In the genomic region with DNA sequence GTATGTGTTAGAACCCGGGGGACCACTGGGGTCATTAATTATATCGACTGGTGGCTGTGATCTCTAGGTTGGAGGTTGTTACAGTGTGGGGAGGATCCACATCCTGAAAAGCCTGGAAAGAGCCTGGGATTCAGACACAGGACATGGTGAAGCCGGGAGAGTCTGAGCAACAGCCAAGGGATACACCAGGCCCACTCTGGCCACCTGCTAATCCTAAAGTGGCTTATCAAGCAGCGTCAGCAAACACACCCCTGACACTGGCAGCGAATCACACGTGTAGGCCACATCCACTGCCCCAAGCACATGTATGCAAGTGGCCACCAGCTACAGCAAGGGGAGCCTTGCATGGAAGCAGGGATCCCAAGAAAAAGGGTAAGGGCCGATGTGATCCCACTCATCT, we compare ENCODE assay signal across 18 cellular contexts. TPM values are rescaled to one million over a fixed set of nuclear protein-coding genes. Genes with fewer than 3 reads are reported as not detected.
DNase-seq lines count a peak whose midpoint lies in the region; ATAC-seq, FAIRE-seq and TF ChIP-seq lines count a peak whose summit lies in the region.
"Had no signal": no experiment of that assay in that cellular context is flagged by ENCODE, and none has a peak within 500 bp of the region (broad histone marks: within the 10 kb centered on the region; RNA-seq: fewer than 3 reads in every experiment).

No MANE protein-coding gene starts in this region.

- no peak for TF ChIP-seq CTCF in K562 (IDR thresholded peaks at IDR 0.05 in 2 of 3, conservative IDR thresholded peaks at IDR 0.05 in 1 of 3; ENCODE audit: insufficient read depth in 2 of 3, low read depth in 1 of 3, low read length in 3 of 3)

- H3K4me3 Mint-ChIP-seq in immature natural killer cell = peak overlapping the region; percentile 60 to 86 (median 70)
- no peak overlapping the region for H3K4me3 Mint-ChIP-seq in stimulated activated naive B cell treated with anti-CD40 and anti-IgM and Interleukin-4, amounts not matched to agents 10 μg/mL and 1 μg/mL and 100 μg/mL, for 72 hours
- H3K4me3 Mint-ChIP-seq: activated naive CD8-positive, alpha-beta T cell; IgD-negative memory B cell had no signal

- no peak overlapping the region for H3K4me2 ChIP-seq in K562 (ENCODE audit: insufficient read depth, low read length)

- no peaks in the 10 kb centered on the region for H3K9me3 Mint-ChIP-seq in immature natural killer cell
- H3K9me3 Mint-ChIP-seq in stimulated activated naive B cell treated with anti-CD40 and anti-IgM and Interleukin-4, amounts not matched to agents 10 μg/mL and 1 μg/mL and 100 μg/mL, for 72 hours = peaks cover 3 to 6% of the 10 kb centered on the region in 2 donors

- peak overlapping the region; percentile 78 to 97 (median 90) for H3K27ac Mint-ChIP-seq in immature natural killer cell
- H3K27ac Mint-ChIP-seq in stimulated activated naive B cell treated with anti-CD40 and anti-IgM and Interleukin-4, amounts not matched to agents 10 μg/mL and 1 μg/mL and 100 μg/mL, for 72 hours = peak overlapping the region; percentile 31
- H3K27ac Mint-ChIP-seq: activated naive CD8-positive, alpha-beta T cell had no signal

- no peak for TF ChIP-seq POLR2A in K562 (conservative IDR thresholded peaks at IDR 0.05)

- H3K9ac ChIP-seq in K562 (ENCODE audit: insufficient read depth in 1 of 2, low read depth in 2 of 2, low read length in 2 of 2) = 0 out of 4 replicates have a peak overlapping the region, but pooled peaks of 1 of the 2 experiments have one; percentile 0

- DNase-seq in NCI-H510A (lab: John Stamatoyannopoulos, UW) = peak; percentile 19
- no peak for DNase-seq in K562 (ENCODE audit: extremely low read depth in 1 of 4, low spot score in 3 of 4)
- DNase-seq in immature natural killer cell = no peak
- DNase-seq in stimulated activated naive B cell treated with anti-CD40 and anti-IgM and Interleukin-4, amounts not matched to agents 10 μg/mL and 1 μg/mL and 100 μg/mL, for 72 hours = no peak
- DNase-seq in NCI-H526 treated with DMSO at 0.1 percent for 48 hours (lab: John Stamatoyannopoulos, UW) = no peak
- no peak for DNase-seq in NCI-H2107 (lab: John Stamatoyannopoulos, UW)
- DNase-seq: AML-193; naive B cell; OCI-M1; retina; stimulated activated CD4-positive, alpha-beta T cell treated with anti-CD3 and anti-CD28 coated beads, Interleukin-4, amount 100 ng/mL, for 24 hours had no signal

- ATAC-seq in K562 (peak; percentile 45; the same call in 1 of the 3 replicates), HG02571 (IDR thresholded peaks at IDR 0.05; ENCODE audit: unreplicated experiment) (no peak), GM18870 (IDR thresholded peaks at IDR 0.05; ENCODE audit: unreplicated experiment) (no peak)
- ATAC-seq in stimulated activated naive B cell treated with anti-CD40 and anti-IgM and Interleukin-4, amounts not matched to agents 10 μg/mL and 1 μg/mL and 100 μg/mL, for 72 hours (replicated peaks) = no peak

- 26% methylated on average over 7 of the region's 7 CpGs for WGBS in K562 (ENCODE audit: insufficient coverage, low coverage, missing lambda C conversion rate)

- in situ Hi-C loops in K562 (cut with MboI) = no loop called here

- H3K4me1 ChIP-seq in K562 (replicated peaks in 1 of 2; ENCODE audit: control insufficient read depth in 2 of 2, insufficient read depth in 2 of 2, low read length in 2 of 2) = no peaks in the 10 kb centered on the region

- intact Hi-C loops in K562 (cut with micrococcal nuclease) = no loop called here

- TF ChIP-seq EP300 in K562 (IDR thresholded peaks at IDR 0.05; ENCODE audit: low read length) = no peak

- no peak overlapping the region for H3K27ac ChIP-seq in K562 (ENCODE audit: extremely low read depth, low read depth, low read length)

- H2AFZ ChIP-seq in K562 (ENCODE audit: low read depth, low read length) = no peak overlapping the region

- CTCF ChIA-PET in K562 (lab: Yijun Ruan, JAX; ENCODE audit: low intra/inter-chr PET ratio) = no interaction called here

- H3K27me3 Mint-ChIP-seq in immature natural killer cell (ENCODE audit: low read depth in 3 of 3) = peaks cover 0 to 2% (median 1%) of the 10 kb centered on the region in 3 donors
- no peaks in the 10 kb centered on the region for H3K27me3 Mint-ChIP-seq in stimulated activated naive B cell treated with anti-CD40 and anti-IgM and Interleukin-4, amounts not matched to agents 10 μg/mL and 1 μg/mL and 100 μg/mL, for 72 hours
- H3K27me3 Mint-ChIP-seq: activated naive CD8-positive, alpha-beta T cell; IgD-negative memory B cell; naive B cell had no signal

- H3K9me1 ChIP-seq in K562 (ENCODE audit: control insufficient read depth, insufficient read depth, low read length) = no peaks in the 10 kb centered on the region

- FAIRE-seq in K562 (lab: Jason Lieb, UNC) = no peak
- FAIRE-seq: bronchial epithelial cell, endothelial cell of umbilical vein, H54 had no signal

- H3K79me2 ChIP-seq in K562 (ENCODE audit: control insufficient read depth, insufficient read depth, low read length) = no peaks in the 10 kb centered on the region

- H3K9me3 ChIP-seq in K562 (replicated peaks; ENCODE audit: control insufficient read depth, insufficient read depth, low read depth, low read length) = no peaks in the 10 kb centered on the region

- H3K36me3 ChIP-seq in K562 (ENCODE audit: control insufficient read depth, insufficient read depth, low read length) = no peaks in the 10 kb centered on the region

- no peaks in the 10 kb centered on the region for H4K20me1 ChIP-seq in K562 (replicated peaks; ENCODE audit: control insufficient read depth, insufficient read depth, low read length)

- BruUV-seq in K562 (replicated peaks; lab: Mats Ljungman, UMichigan) = no TSS peak

- no peaks in the 10 kb centered on the region for H3K27me3 ChIP-seq in K562 (ENCODE audit: control insufficient read depth in 2 of 2, insufficient read depth in 2 of 2, low read length in 2 of 2)

- no peak overlapping the region for H3K4me3 ChIP-seq in K562

- POLR2A ChIA-PET in K562 (lab: Yijun Ruan, JAX) = interaction anchor here (0.9 kb wide), 1 partner anchor 17 kb away, joined by 3 read pairs; no protein-coding TSS in a partner anchor

- H3K4me1 Mint-ChIP-seq in immature natural killer cell = peaks cover 84 to 99% of the 10 kb centered on the region in 2 donors
- H3K4me1 Mint-ChIP-seq in stimulated activated naive B cell treated with anti-CD40 and anti-IgM and Interleukin-4, amounts not matched to agents 10 μg/mL and 1 μg/mL and 100 μg/mL, for 72 hours = peaks cover 22 to 30% of the 10 kb centered on the region in 2 donors

- no peak for TF ChIP-seq RAD21 in K562 (CRISPR knock-in tag; conservative IDR thresholded peaks at IDR 0.05 in 1 of 2, IDR thresholded peaks at IDR 0.05 in 1 of 2)

- peaks cover 16 to 19% (median 18%) of the 10 kb centered on the region in 3 donors for H3K36me3 Mint-ChIP-seq in immature natural killer cell
- H3K36me3 Mint-ChIP-seq in stimulated activated naive B cell treated with anti-CD40 and anti-IgM and Interleukin-4, amounts not matched to agents 10 μg/mL and 1 μg/mL and 100 μg/mL, for 72 hours = peaks cover 17 to 19% of the 10 kb centered on the region in 2 donors
- H3K36me3 Mint-ChIP-seq: activated naive CD8-positive, alpha-beta T cell had no signal

TF ChIP-seq in K562, 482 proteins besides CTCF, POLR2A, EP300 and RAD21 (continues in another document):
- TF ChIP-seq HDAC8 (tag; IDR thresholded peaks at IDR 0.05) (no peak), THRAP3 (IDR thresholded peaks at IDR 0.05; ENCODE audit: borderline replicate concordance) (no peak), CREM (IDR thresholded peaks at IDR 0.05; ENCODE audit: low read depth) (no peak), ZNF239 (CRISPR knock-in tag; IDR thresholded peaks at IDR 0.05) (no peak), CHCHD3 (CRISPR knock-in tag; IDR thresholded peaks at IDR 0.05) (no peak), FUS (optimal IDR thresholded peaks at IDR 0.05; ENCODE audit: low read depth, low read length) (no peak), ZNF217 (CRISPR knock-in tag; IDR thresholded peaks at IDR 0.05) (no peak), ZNF277 (CRISPR knock-in tag; IDR thresholded peaks at IDR 0.05; ENCODE audit: borderline replicate concordance) (no peak), SRF (CRISPR knock-in tag; IDR thresholded peaks at IDR 0.05) (no peak), RBM25 (IDR thresholded peaks at IDR 0.05; ENCODE audit: low read depth, low read length, severe bottlenecking) (no peak), IFI16 (CRISPR knock-in tag; IDR thresholded peaks at IDR 0.05) (no peak), CREBBP (IDR thresholded peaks at IDR 0.05; ENCODE audit: low read depth, low read length) (no peak), TCF3 (CRISPR knock-in tag; IDR thresholded peaks at IDR 0.05) (0 out of 2 replicates have a peak, but pooled peaks have one; percentile 17)

RNA-seq across cellular contexts. Expression of gene GFOD1, which starts 41.0 kb away (rescaled TPM):
- total RNA-seq in K562 (2011; cell fraction: chromatin; rRNA removed; ENCODE audit: low replicate concordance) = 13.1 and 17.7 TPM in 2 replicates
- 8.6 and 9.2 TPM in 2 replicates for total RNA-seq in K562 (2011; cell fraction: nucleolus; rRNA removed)
- total RNA-seq in K562 (2011; cell fraction: nucleoplasm; rRNA removed) = 12.8 and 23.1 TPM in 2 replicates
- total RNA-seq in K562 (2014; rRNA removed) (8.3 and 10.3 TPM in 2 replicates), K562 (2014; rRNA removed; fragmentation: Illumina TruSeq; extraction: Trizol) (10.8 and 11.0 TPM in 2 replicates), K562 (2015; rRNA removed; fragmentation: Illumina TruSeq; extraction: Trizol) (10.5 and 10.8 TPM in 2 replicates), K562 (2021) (10.3 and 12.0 TPM in 2 replicates)
- polyA plus RNA-seq in K562 (2011; rRNA removed) (3.6 and 3.8 TPM in 2 replicates), K562 (2014; fragmentation: Illumina TruSeq; extraction: Trizol) (7.4 and 8.0 TPM in 2 replicates), K562 (2014; fragmentation: Nextera tagmentation; extraction: Ambion mirVana) (1 to 10 TPM; 5.4 to 5.9 TPM), K562 (2014; rRNA removed) (7.0 and 8.2 TPM in 2 replicates), immature natural killer cell (10 to 100 TPM; 22.5 to 68.8 (median 49.3) TPM)
- polyA plus RNA-seq in K562 (2011; cell fraction: cytosol; rRNA removed) = 3.0 and 4.7 TPM in 2 replicates
- 3.3 and 5.0 TPM in 2 replicates for polyA plus RNA-seq in K562 (2011; cell fraction: nucleus; rRNA removed)
- polyA plus RNA-seq in K562 (2012) = 3.6 and 6.6 TPM in 2 replicates
- polyA minus RNA-seq in K562 (2011; rRNA and poly(A)+ RNA removed) = 7.9 and 8.5 TPM in 2 replicates
- 3.9 and 7.1 TPM in 2 replicates for polyA minus RNA-seq in K562 (2011; cell fraction: cytosol; rRNA and poly(A)+ RNA removed)
- 8.1 and 9.6 TPM in 2 replicates for polyA minus RNA-seq in K562 (2011; cell fraction: nucleus; rRNA and poly(A)+ RNA removed)

Comparison
In these comparisons a context has a peak if more than half of its experiments do, and no peak if none do; other contexts are left out.
1. H3K4me3 Mint-ChIP-seq: peak in immature natural killer cell (5 of 5); none in stimulated activated naive B cell treated with anti-CD40 and anti-IgM and Interleukin-4, amounts not matched to agents 10 μg/mL and 1 μg/mL and 100 μg/mL, for 72 hours (0 of 2).